Comparison of ENCODE assay signal across 15 cellular contexts in genomic region chr6:141472123-141472522, GRCh38.
DNase-seq lines count a peak whose midpoint lies in the region; ATAC-seq and TF ChIP-seq lines count a peak whose summit lies in the region.
"Had no signal": no experiment of that assay in that cellular context is flagged by ENCODE, and none has a peak within 500 bp of the region (broad histone marks: within the 10 kb centered on the region; RNA-seq: fewer than 3 reads in every experiment).

No MANE protein-coding gene starts in this region.

- H3K36me3 ChIP-seq in HAP-1 (replicated peaks) (no peaks in the 10 kb centered on the region), NT2/D1 (ENCODE audit: insufficient read depth, insufficient read length, low read length) (no peaks in the 10 kb centered on the region), colonic mucosa (no peaks in the 10 kb centered on the region)

- H3K9ac ChIP-seq in NT2/D1 (ENCODE audit: insufficient read length, low read depth) = no peak overlapping the region
- no peak overlapping the region for H3K9ac ChIP-seq in colonic mucosa (ENCODE audit: low read depth in 2 of 2, low read length in 2 of 2)

- no peak overlapping the region for H3K4me3 Mint-ChIP-seq in stimulated activated naive B cell treated with anti-CD40 and anti-IgM and Interleukin-4, amounts not matched to agents 10 μg/mL and 1 μg/mL and 100 μg/mL, for 72 hours
- H3K4me3 Mint-ChIP-seq in stimulated activated effector memory CD8-positive, alpha-beta T cell treated with anti-CD3 and anti-CD28 coated beads, Interleukin-12 subunit alpha, Interleukin-12 subunit beta, amount 100 ng/mL, for 72 hours = no peak overlapping the region

- no peaks in the 10 kb centered on the region for H3K27me3 Mint-ChIP-seq in stimulated activated naive B cell treated with anti-CD40 and anti-IgM and Interleukin-4, amounts not matched to agents 10 μg/mL and 1 μg/mL and 100 μg/mL, for 72 hours

- intact Hi-C loops in colonic mucosa (cut with DNase I) = no loop called here

- H3K27ac Mint-ChIP-seq in stimulated activated naive B cell treated with anti-CD40 and anti-IgM and Interleukin-4, amounts not matched to agents 10 μg/mL and 1 μg/mL and 100 μg/mL, for 72 hours = peak overlapping the region; percentile 47
- no peak overlapping the region for H3K27ac Mint-ChIP-seq in stimulated activated effector memory CD8-positive, alpha-beta T cell treated with anti-CD3 and anti-CD28 coated beads, Interleukin-12 subunit alpha, Interleukin-12 subunit beta, amount 100 ng/mL, for 72 hours

- TF ChIP-seq CTCF in colonic mucosa (IDR thresholded peaks at IDR 0.05) = no peak

- no peaks in the 10 kb centered on the region for H3K9me3 Mint-ChIP-seq in stimulated activated naive B cell treated with anti-CD40 and anti-IgM and Interleukin-4, amounts not matched to agents 10 μg/mL and 1 μg/mL and 100 μg/mL, for 72 hours
- no peaks in the 10 kb centered on the region for H3K9me3 Mint-ChIP-seq in stimulated activated effector memory CD8-positive, alpha-beta T cell treated with anti-CD3 and anti-CD28 coated beads, Interleukin-12 subunit alpha, Interleukin-12 subunit beta, amount 100 ng/mL, for 72 hours

- H3K9me3 ChIP-seq in HAP-1 (no peaks in the 10 kb centered on the region), NT2/D1 (ENCODE audit: insufficient read depth, low read length) (peaks cover 25% of the 10 kb centered on the region; the same call in 1 of the 2 replicates), colonic mucosa (no peaks in the 10 kb centered on the region)

- H3K4me1 ChIP-seq in HAP-1 = peaks cover 9% of the 10 kb centered on the region
- H3K4me1 ChIP-seq in NT2/D1 (ENCODE audit: insufficient read depth, insufficient read length) = no peaks in the 10 kb centered on the region
- H3K4me1 ChIP-seq in colonic mucosa = no peaks in the 10 kb centered on the region

- no peak for ATAC-seq in stimulated activated naive B cell treated with anti-CD40 and anti-IgM and Interleukin-4, amounts not matched to agents 10 μg/mL and 1 μg/mL and 100 μg/mL, for 72 hours (replicated peaks)
- no peak for ATAC-seq in HG03442 (IDR thresholded peaks at IDR 0.05; ENCODE audit: unreplicated experiment)
- ATAC-seq in stimulated activated effector memory CD8-positive, alpha-beta T cell treated with anti-CD3 and anti-CD28 coated beads, Interleukin-12 subunit alpha, Interleukin-12 subunit beta, amount 100 ng/mL, for 72 hours = no peak

- no peak overlapping the region for H3K27ac ChIP-seq in colonic mucosa
- H3K27ac ChIP-seq: C4-2B, HL-60, PC-9 had no signal

- H3K4me1 Mint-ChIP-seq in stimulated activated naive B cell treated with anti-CD40 and anti-IgM and Interleukin-4, amounts not matched to agents 10 μg/mL and 1 μg/mL and 100 μg/mL, for 72 hours = peaks cover 4 to 10% of the 10 kb centered on the region in 2 donors
- no peaks in the 10 kb centered on the region for H3K4me1 Mint-ChIP-seq in stimulated activated effector memory CD8-positive, alpha-beta T cell treated with anti-CD3 and anti-CD28 coated beads, Interleukin-12 subunit alpha, Interleukin-12 subunit beta, amount 100 ng/mL, for 72 hours

- no peaks in the 10 kb centered on the region for H3K36me3 Mint-ChIP-seq in stimulated activated naive B cell treated with anti-CD40 and anti-IgM and Interleukin-4, amounts not matched to agents 10 μg/mL and 1 μg/mL and 100 μg/mL, for 72 hours
- H3K36me3 Mint-ChIP-seq in stimulated activated effector memory CD8-positive, alpha-beta T cell treated with anti-CD3 and anti-CD28 coated beads, Interleukin-12 subunit alpha, Interleukin-12 subunit beta, amount 100 ng/mL, for 72 hours = no peaks in the 10 kb centered on the region

- DNase-seq in HAP-1 (ENCODE audit: low spot score in 2 of 2) = peak; percentile 57 to 64
- DNase-seq in NT2/D1 (ENCODE audit: low read depth, low spot score) = peak; percentile 59
- peak; percentile 23 for DNase-seq in iPS-NIHi11 (ENCODE audit: low spot score)
- DNase-seq in stimulated activated naive B cell treated with anti-CD40 and anti-IgM and Interleukin-4, amounts not matched to agents 10 μg/mL and 1 μg/mL and 100 μg/mL, for 72 hours = no peak
- DNase-seq in colonic mucosa = no peak
- DNase-seq in stimulated activated effector memory CD8-positive, alpha-beta T cell treated with anti-CD3 and anti-CD28 coated beads, Interleukin-12 subunit alpha, Interleukin-12 subunit beta, amount 100 ng/mL, for 72 hours (ENCODE audit: low spot score in 2 of 2) = no peak
- DNase-seq: DMS79, GOT3, NCI-H1105, NCI-H2081 treated with DMSO at 0.1 percent for 48 hours, NCI-H82, PC-9 had no signal

- H3K4me3 ChIP-seq in HAP-1 (no peak overlapping the region), NT2/D1 (ENCODE audit: insufficient read length, low read depth) (no peak overlapping the region), colonic mucosa (no peak overlapping the region)
- H3K4me3 ChIP-seq: PC-9 had no signal

- in situ Hi-C loops in HAP-1 (cut with MboI; ENCODE audit: low sequenced_read_pairs) = no loop called here

- no peaks in the 10 kb centered on the region for H3K27me3 ChIP-seq in HAP-1 (ENCODE audit: low read depth)
- no peaks in the 10 kb centered on the region for H3K27me3 ChIP-seq in NT2/D1 (ENCODE audit: insufficient read depth, insufficient read length)
- no peaks in the 10 kb centered on the region for H3K27me3 ChIP-seq in colonic mucosa

Comparison
In these comparisons a context has a peak if more than half of its experiments do, and no peak if none do; other contexts are left out.
1. DNase-seq: peak in HAP-1 (2 of 2), NT2/D1 (single experiment) and iPS-NIHi11 (single experiment); none in stimulated activated naive B cell treated with anti-CD40 and anti-IgM and Interleukin-4, amounts not matched to agents 10 μg/mL and 1 μg/mL and 100 μg/mL, for 72 hours (single experiment), colonic mucosa (single experiment) and stimulated activated effector memory CD8-positive, alpha-beta T cell treated with anti-CD3 and anti-CD28 coated beads, Interleukin-12 subunit alpha, Interleukin-12 subunit beta, amount 100 ng/mL, for 72 hours (0 of 2).